8 cellular contexts compared by ENCODE assay signal in the genomic region with DNA sequence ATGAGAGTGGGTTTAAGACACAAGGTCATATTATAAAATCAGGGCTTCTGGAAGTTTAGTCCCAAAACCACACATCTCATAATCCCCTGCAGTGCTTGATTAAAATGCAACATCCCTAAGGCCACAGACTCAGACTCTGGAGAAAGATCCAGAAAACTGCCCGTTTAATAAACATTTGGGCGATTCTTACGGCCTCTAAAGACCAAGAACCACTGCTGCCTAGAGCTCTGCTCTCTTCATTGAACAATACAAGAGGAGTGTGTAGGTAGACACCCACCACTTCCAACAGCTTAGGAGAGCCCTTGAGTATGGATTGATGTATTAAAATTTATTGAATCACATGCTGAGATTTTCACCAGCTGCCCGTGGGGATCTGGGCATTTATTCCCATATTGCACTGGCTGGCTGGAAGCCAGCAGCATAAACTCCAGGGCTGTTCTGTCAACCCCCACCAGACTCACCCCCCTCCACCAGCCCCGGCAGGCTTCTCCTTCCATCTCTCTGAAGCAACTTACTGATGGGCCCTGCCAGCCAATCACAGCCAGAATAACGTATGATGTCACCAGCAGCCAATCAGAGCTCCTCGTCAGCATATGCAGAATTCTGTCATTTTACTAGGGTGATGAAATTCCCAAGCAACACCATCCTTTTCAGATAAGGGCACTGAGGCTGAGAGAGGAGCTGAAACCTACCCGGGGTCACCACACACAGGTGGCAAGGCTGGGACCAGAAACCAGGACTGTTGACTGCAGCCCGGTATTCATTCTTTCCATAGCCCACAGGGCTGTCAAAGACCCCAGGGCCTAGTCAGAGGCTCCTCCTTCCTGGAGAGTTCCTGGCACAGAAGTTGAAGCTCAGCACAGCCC. TPM values are rescaled to one million over a fixed set of nuclear protein-coding genes. Genes with fewer than 3 reads are reported as not detected.
A peak's percentile ranks its signal among the peaks of the same experiment; 100 is the strongest.
DNase-seq lines count a peak whose midpoint lies in the region; ATAC-seq and TF ChIP-seq lines count a peak whose summit lies in the region.

No MANE protein-coding gene starts in this region.

- peaks cover 9% of the 10 kb centered on the region for H3K27me3 ChIP-seq in AG04450 (ENCODE audit: control insufficient read depth, insufficient read depth, low read length)
- no peaks in the 10 kb centered on the region for H3K27me3 ChIP-seq in body of pancreas

- no peak for TF ChIP-seq POLR2A in body of pancreas (IDR thresholded peaks at IDR 0.05)

- ATAC-seq in body of pancreas (peak; percentile 83), GM21526 (IDR thresholded peaks at IDR 0.05; ENCODE audit: low FRiP score, unreplicated experiment) (no peak), HG02571 (IDR thresholded peaks at IDR 0.05; ENCODE audit: unreplicated experiment) (no peak)
- peak; percentile 89 for ATAC-seq in stimulated activated naive CD8-positive, alpha-beta T cell treated with anti-CD3 and anti-CD28 coated beads, Interleukin-15, amount 100 ng/mL, for 72 hours

- DNase-seq in AG04450 (ENCODE audit: low read depth, low spot score) (peak; percentile 95), GOT3 (lab: John Stamatoyannopoulos, UW) (peak; percentile 66), NCI-H345 (lab: John Stamatoyannopoulos, UW) (peak; percentile 95), body of pancreas (peak; percentile 77 to 90 (median 84)), inferior parietal cortex (ENCODE audit: extremely low spot score) (peak; percentile 96)
- DNase-seq in stimulated activated naive CD8-positive, alpha-beta T cell treated with anti-CD3 and anti-CD28 coated beads, Interleukin-15, amount 100 ng/mL, for 72 hours, result peak in 1 of 2 donors; percentile 79

- H3K36me3 ChIP-seq in body of pancreas (replicated peaks in 1 of 2; ENCODE audit: insufficient read depth in 1 of 2, low read depth in 2 of 2), result no peaks in the 10 kb centered on the region

- H3K4me3 Mint-ChIP-seq in stimulated activated naive CD8-positive, alpha-beta T cell treated with anti-CD3 and anti-CD28 coated beads, Interleukin-15, amount 100 ng/mL, for 72 hours, result peak overlapping the region; percentile 61 to 68

- POLR2A ChIA-PET in AG04450 (lab: Yijun Ruan, JAX), result interaction anchor here (0.7 to 2.3 kb wide), 10 partner anchors 12 to 196 kb away, joined by 3 to 32 read pairs (median 6); a partner anchor contains a TSS

- H3K27ac ChIP-seq in AG04450 (ENCODE audit: low read depth, low read length) (peak overlapping the region; percentile 94), body of pancreas (peak overlapping the region; percentile 52 to 68 (median 54))

- H3K9me3 ChIP-seq in AG04450 (ENCODE audit: control insufficient read depth, insufficient read depth, low read length), result no peaks in the 10 kb centered on the region; the same call in 1 of the 2 replicates
- no peaks in the 10 kb centered on the region for H3K9me3 ChIP-seq in body of pancreas

- CTCF ChIA-PET in AG04450 (lab: Charles Lee), result interaction anchor here (0.6 to 8.6 kb wide), 14 partner anchors 12 to 679 kb away, joined by 3 to 345 read pairs (median 4); a partner anchor contains a TSS

- peaks cover 29% of the 10 kb centered on the region for H3K4me1 ChIP-seq in body of pancreas

- WGBS in body of pancreas, 2 donors, result 23 to 42% methylated on average over 8 to 9 of the region's 9 CpGs

- peaks cover 14% of the 10 kb centered on the region for H3K27me3 Mint-ChIP-seq in stimulated activated naive CD8-positive, alpha-beta T cell treated with anti-CD3 and anti-CD28 coated beads, Interleukin-15, amount 100 ng/mL, for 72 hours

- H3K9me3 Mint-ChIP-seq in stimulated activated naive CD8-positive, alpha-beta T cell treated with anti-CD3 and anti-CD28 coated beads, Interleukin-15, amount 100 ng/mL, for 72 hours, result no peaks in the 10 kb centered on the region

- H3K27ac Mint-ChIP-seq in stimulated activated naive CD8-positive, alpha-beta T cell treated with anti-CD3 and anti-CD28 coated beads, Interleukin-15, amount 100 ng/mL, for 72 hours, result peak overlapping the region; percentile 92 to 98

- TF ChIP-seq CTCF in AG04450 (IDR thresholded peaks at IDR 0.05; ENCODE audit: low read depth, low read length) (no peak), body of pancreas (IDR thresholded peaks at IDR 0.05) (no peak)

- no peak overlapping the region; the same call in 1 of the 2 replicates for H3K4me3 ChIP-seq in AG04450 (ENCODE audit: low read depth, low read length)
- H3K4me3 ChIP-seq in body of pancreas, result no peak overlapping the region

- H3K4me1 Mint-ChIP-seq in stimulated activated naive CD8-positive, alpha-beta T cell treated with anti-CD3 and anti-CD28 coated beads, Interleukin-15, amount 100 ng/mL, for 72 hours, result peaks cover 34% of the 10 kb centered on the region

- intact Hi-C loops in body of pancreas (cut with DNase I), result loop anchor here (5.0 kb wide), 1 partner anchor 47 kb away; no protein-coding TSS in a partner anchor

RNA-seq across cellular contexts. Expression of a gene that starts 0.7 kb away (rescaled TPM):
- 2.6 TPM in 2 replicates for polyA plus RNA-seq in AG04450 (2011; rRNA removed)
- polyA minus RNA-seq in AG04450 (2011; rRNA and poly(A)+ RNA removed), result 4.4 and 4.9 TPM in 2 replicates
- total RNA-seq in body of pancreas, result 1 to 10 TPM; 1.6 to 2.6 TPM

RNA-seq across cellular contexts. Expression of a gene that starts 18.0 kb away (rescaled TPM):
- polyA plus RNA-seq in AG04450 (2011; rRNA removed), result 3,294 and 4,220 TPM in 2 replicates
- 1,880 and 1,982 TPM in 2 replicates for polyA minus RNA-seq in AG04450 (2011; rRNA and poly(A)+ RNA removed)
- total RNA-seq in body of pancreas, result 1,000 to 10,000 TPM; 1,333 to 1,363 TPM

RNA-seq across cellular contexts. Expression of a gene that starts 32.0 kb away (rescaled TPM):
- polyA plus RNA-seq in AG04450 (2011; rRNA removed), result 2.7 and 3.6 TPM in 2 replicates
- polyA minus RNA-seq in AG04450 (2011; rRNA and poly(A)+ RNA removed), result 2.6 and 2.9 TPM in 2 replicates
- 10 to 100 TPM in 1 of 2 donors, 1 to 10 TPM in 1; 5.4 to 11.5 TPM for total RNA-seq in body of pancreas

RNA-seq across cellular contexts. Expression of a gene that starts 58.1 kb away (rescaled TPM):
- 38.9 and 52.9 TPM in 2 replicates for polyA plus RNA-seq in AG04450 (2011; rRNA removed)
- polyA minus RNA-seq in AG04450 (2011; rRNA and poly(A)+ RNA removed), result 64.8 and 99.7 TPM in 2 replicates
- 10 to 100 TPM; 30.9 to 33.0 TPM for total RNA-seq in body of pancreas

Comparison
In these comparisons a context has a peak if more than half of its experiments do, and no peak if none do; other contexts are left out.
1. ATAC-seq: peak in body of pancreas (single experiment) and stimulated activated naive CD8-positive, alpha-beta T cell treated with anti-CD3 and anti-CD28 coated beads, Interleukin-15, amount 100 ng/mL, for 72 hours (single experiment); none in GM21526 (single experiment) and HG02571 (single experiment).